Comparison of ENCODE assay signal across 17 cellular contexts in the genomic region with DNA sequence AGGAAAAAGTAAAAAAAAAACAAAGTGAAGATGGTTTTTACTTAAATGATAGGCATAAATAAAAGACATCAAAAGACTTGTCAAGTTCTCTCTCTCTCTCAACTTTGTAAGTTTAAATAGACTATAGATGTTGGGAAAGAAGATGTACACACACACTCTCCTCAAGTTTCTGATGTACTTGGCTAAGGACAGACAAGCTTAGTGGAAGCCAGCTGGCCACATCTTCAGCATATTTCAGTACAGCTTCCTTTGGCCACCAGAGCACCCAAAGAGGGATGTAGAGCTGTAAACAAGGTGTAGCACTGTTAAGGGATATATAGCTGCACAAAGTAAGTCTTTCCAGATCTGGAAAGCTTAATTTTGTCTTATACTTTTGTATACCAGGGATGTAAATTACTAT.
A peak's percentile ranks its signal among the peaks of the same experiment; 100 is the strongest.
DNase-seq lines count a peak whose midpoint lies in the region; ATAC-seq, FAIRE-seq and TF ChIP-seq lines count a peak whose summit lies in the region.
"Had no signal": no experiment of that assay in that cellular context is flagged by ENCODE, and none has a peak within 500 bp of the region (broad histone marks: within the 10 kb centered on the region; RNA-seq: fewer than 3 reads in every experiment).

No MANE protein-coding gene starts in this region.

- H3K27ac Mint-ChIP-seq in activated CD4-positive, alpha-beta T cell treated with anti-CD3 and anti-CD28 coated beads, Interleukin-2, amount 10 ng/mL, durations not matched to agents 7 days and 5 days, result no peak overlapping the region
- H3K27ac Mint-ChIP-seq: CD4-positive, alpha-beta memory T cell had no signal

- H3K36me3 ChIP-seq in MG63, result no peaks in the 10 kb centered on the region
- H3K36me3 ChIP-seq: BE2C, Peyer's patch had no signal

- POLR2A ChIA-PET in activated CD4-positive, alpha-beta T cell treated with anti-CD3 and anti-CD28 coated beads, Interleukin-2, amount 10 ng/mL, durations not matched to agents 7 days and 5 days (lab: Charles Lee), result no interaction called here

- peaks cover 2% of the 10 kb centered on the region for H3K27me3 Mint-ChIP-seq in activated CD4-positive, alpha-beta T cell treated with anti-CD3 and anti-CD28 coated beads, Interleukin-2, amount 10 ng/mL, durations not matched to agents 7 days and 5 days
- H3K27me3 Mint-ChIP-seq: CD4-positive, alpha-beta memory T cell had no signal

- CTCF ChIA-PET in activated CD4-positive, alpha-beta T cell treated with anti-CD3 and anti-CD28 coated beads, Interleukin-2, amount 10 ng/mL, durations not matched to agents 7 days and 5 days (lab: Charles Lee), result interaction anchor here (0.7 kb wide), 1 partner anchor 488 kb away, joined by 5 read pairs; no protein-coding TSS in a partner anchor

- ATAC-seq in sciatic nerve, result peak; percentile 52

- intact Hi-C loops in sciatic nerve (cut with DNase I), result no loop called here

- no peak for FAIRE-seq in HTR-8/SVneo (lab: Jason Lieb, UNC)

- no peak overlapping the region for H3K4me3 ChIP-seq in GM12865 (ENCODE audit: low read depth, low read length)
- H3K4me3 ChIP-seq in MG63, result no peak overlapping the region
- H3K4me3 ChIP-seq in fibroblast of the aortic adventitia (ENCODE audit: low read depth, low read length), result no peak overlapping the region
- H3K4me3 ChIP-seq: Peyer's patch had no signal

- H3K9me3 ChIP-seq in MG63, result no peaks in the 10 kb centered on the region
- H3K9me3 ChIP-seq: BE2C, Peyer's patch had no signal

- H3K36me3 Mint-ChIP-seq in activated CD4-positive, alpha-beta T cell treated with anti-CD3 and anti-CD28 coated beads, Interleukin-2, amount 10 ng/mL, durations not matched to agents 7 days and 5 days (ENCODE audit: low read depth), result no peaks in the 10 kb centered on the region
- H3K36me3 Mint-ChIP-seq: CD4-positive, alpha-beta memory T cell had no signal

- H3K27me3 ChIP-seq in MG63, result no peaks in the 10 kb centered on the region
- H3K27me3 ChIP-seq: BE2C, Peyer's patch had no signal

- H3K9me3 Mint-ChIP-seq in activated CD4-positive, alpha-beta T cell treated with anti-CD3 and anti-CD28 coated beads, Interleukin-2, amount 10 ng/mL, durations not matched to agents 7 days and 5 days, result no peaks in the 10 kb centered on the region
- H3K9me3 Mint-ChIP-seq: CD4-positive, alpha-beta memory T cell had no signal

- TF ChIP-seq CTCF in GM12865 (IDR thresholded peaks at IDR 0.05; ENCODE audit: insufficient read depth, low read depth, low read length, missing control alignments) (no peak), fibroblast of the aortic adventitia (IDR thresholded peaks at IDR 0.05; ENCODE audit: insufficient read depth, low read length) (no peak)

- H3K4me1 Mint-ChIP-seq in activated CD4-positive, alpha-beta T cell treated with anti-CD3 and anti-CD28 coated beads, Interleukin-2, amount 10 ng/mL, durations not matched to agents 7 days and 5 days, result no peaks in the 10 kb centered on the region

- no peak overlapping the region for H3K4me3 Mint-ChIP-seq in activated CD4-positive, alpha-beta T cell treated with anti-CD3 and anti-CD28 coated beads, Interleukin-2, amount 10 ng/mL, durations not matched to agents 7 days and 5 days
- H3K4me3 Mint-ChIP-seq: CD4-positive, alpha-beta memory T cell had no signal

- DNase-seq in GM12865 (ENCODE audit: low read depth), result peak; percentile 14
- DNase-seq in MG63, result peak; percentile 14
- peak; percentile 83 for DNase-seq in fibroblast of the aortic adventitia (ENCODE audit: low read depth)
- DNase-seq in sciatic nerve (ENCODE audit: low spot score), result no peak
- DNase-seq in activated CD4-positive, alpha-beta T cell treated with anti-CD3 and anti-CD28 coated beads, Interleukin-2, amount 10 ng/mL, durations not matched to agents 7 days and 5 days, result no peak
- DNase-seq in stimulated activated naive CD4-positive, alpha-beta T cell (lab: John Stamatoyannopoulos, UW), result no peak
- DNase-seq in HTR-8/SVneo (ENCODE audit: insufficient read length, low spot score), result no peak
- DNase-seq: ACHN; BE2C; CD4-positive, alpha-beta memory T cell; DND-41; H7; NCI-H1417 treated with DMSO at 0.1 percent for 48 hours; NCI-H2081; NCI-H524; Peyer's patch; SHP77 treated with DMSO at 0.1 percent for 48 hours had no signal

Comparison
In these comparisons a context has a peak if more than half of its experiments do, and no peak if none do; other contexts are left out.
1. DNase-seq: peak in GM12865 (single experiment), MG63 (single experiment) and fibroblast of the aortic adventitia (single experiment); none in sciatic nerve (single experiment), activated CD4-positive, alpha-beta T cell treated with anti-CD3 and anti-CD28 coated beads, Interleukin-2, amount 10 ng/mL, durations not matched to agents 7 days and 5 days (single experiment), stimulated activated naive CD4-positive, alpha-beta T cell (0 of 6) and HTR-8/SVneo (single experiment).